Comparison of ENCODE assay signal across 8 cellular contexts in genomic region chr7:96414931-96415292, GRCh38.
DNase-seq lines count a peak whose midpoint lies in the region; ATAC-seq and TF ChIP-seq lines count a peak whose summit lies in the region.

No MANE protein-coding gene starts in this region.

- in situ Hi-C loops in SK-MEL-5 (cut with HindIII; ENCODE audit: low pct_unique_long_range_greater_than_20kb, low sequenced_read_pairs) (no loop called here), transverse colon (cut with MboI; ENCODE audit: low pct_ligation_motif_present in 1 of 4, low pct_unique_long_range_greater_than_20kb in 1 of 4, low sequenced_read_pairs in 3 of 4) (no loop called here)

- TF ChIP-seq POLR2A in transverse colon (IDR thresholded peaks at IDR 0.05): no peak

- H3K9me3 ChIP-seq in lower lobe of right lung (no peaks in the 10 kb centered on the region), transverse colon (no peaks in the 10 kb centered on the region)

- H3K4me3 ChIP-seq in lower lobe of right lung (no peak overlapping the region), transverse colon (no peak overlapping the region)

- intact Hi-C loops in lower lobe of right lung (cut with DNase I) (no loop called here), transverse colon (cut with DNase I; ENCODE audit: low total_unique reads) (no loop called here)

- peak; percentile 77 for ATAC-seq in GM21723 (IDR thresholded peaks at IDR 0.05; ENCODE audit: unreplicated experiment)
- ATAC-seq in lower lobe of right lung: peak; percentile 65 to 75

- H3K4me1 ChIP-seq in lower lobe of right lung (no peaks in the 10 kb centered on the region), transverse colon (no peaks in the 10 kb centered on the region)

- DNase-seq in Daoy (ENCODE audit: low read depth) (peak; percentile 57), NCI-H1048 (lab: John Stamatoyannopoulos, UW) (peak; percentile 33), SK-MEL-5 (ENCODE audit: low read depth, low spot score) (peak; percentile 91), caudate nucleus (lab: John Stamatoyannopoulos, UW) (peak in 33 of 61 donors; percentile 0 to 45 (median 6)), lower lobe of right lung (no peak), transverse colon (peak; percentile 12), KG1 (lab: John Stamatoyannopoulos, UW) (no peak)

- 33 to 58% methylated on average over 2 to 3 of the region's 3 CpGs for WGBS in transverse colon (ENCODE audit: low coverage in 1 of 2), 2 donors

- TF ChIP-seq CTCF in lower lobe of right lung (IDR thresholded peaks at IDR 0.05) (peak; percentile 56), transverse colon (IDR thresholded peaks at IDR 0.05) (peak in 4 of 5 experiments; percentile 31 to 42 (median 37))

- H3K36me3 ChIP-seq in lower lobe of right lung (no peaks in the 10 kb centered on the region), transverse colon (no peaks in the 10 kb centered on the region)

- H3K27me3 ChIP-seq in lower lobe of right lung (ENCODE audit: low read depth): no peaks in the 10 kb centered on the region
- H3K27me3 ChIP-seq in transverse colon: no peaks in the 10 kb centered on the region

- TF ChIP-seq EP300 in transverse colon (IDR thresholded peaks at IDR 0.05; ENCODE audit: low read depth): no peak

- H3K27ac ChIP-seq in caudate nucleus (ENCODE audit: low read depth, low read length) (no peak overlapping the region), lower lobe of right lung (no peak overlapping the region), transverse colon (no peak overlapping the region)

Comparison
In these comparisons a context has a peak if more than half of its experiments do, and no peak if none do; other contexts are left out.
1. DNase-seq: peak in Daoy (single experiment), NCI-H1048 (single experiment), SK-MEL-5 (single experiment), caudate nucleus (33 of 61) and transverse colon (single experiment); none in lower lobe of right lung (single experiment) and KG1 (single experiment).